Comparison of ENCODE assay signal across 24 cellular contexts in genomic region chr5:79503794-79504495, GRCh38. TPM values are rescaled to one million over a fixed set of nuclear protein-coding genes. Genes with fewer than 3 reads are reported as not detected.
DNase-seq lines count a peak whose midpoint lies in the region; ATAC-seq, FAIRE-seq and TF ChIP-seq lines count a peak whose summit lies in the region.
"Had no signal": no experiment of that assay in that cellular context is flagged by ENCODE, and none has a peak within 500 bp of the region (broad histone marks: within the 10 kb centered on the region; RNA-seq: fewer than 3 reads in every experiment).

No MANE protein-coding gene starts in this region.

- POLR2A ChIA-PET in HepG2 (lab: Yijun Ruan, JAX): interaction anchor here (1.0 to 1.7 kb wide), 2 partner anchors 10 to 22 kb away, joined by 3 to 10 read pairs; partner anchors contain the start of gene HOMER1

- 0 out of 5 replicates have a peak, but pooled peaks cover 0 to 4% of the 10 kb centered on the region in 2 experiments for H3K36me3 ChIP-seq in HepG2 (replicated peaks in 1 of 2; ENCODE audit: control insufficient read depth in 1 of 2, insufficient read depth in 2 of 2, low read length in 2 of 2)
- H3K36me3 ChIP-seq in right lobe of liver: no peaks in the 10 kb centered on the region
- H3K36me3 ChIP-seq in SK-N-MC (ENCODE audit: insufficient read depth, low read length): no peaks in the 10 kb centered on the region
- no peaks in the 10 kb centered on the region for H3K36me3 ChIP-seq in small intestine (ENCODE audit: control insufficient read depth in 2 of 2, insufficient read depth in 2 of 2, low read length in 2 of 2)
- H3K36me3 ChIP-seq: prostate gland, SJCRH30 had no signal

- H3K4me3 Mint-ChIP-seq in activated T-helper 1 cell treated with anti-CD3 and anti-CD28 coated beads, Interleukin-12 subunit alpha, Interleukin-12 subunit beta, Interleukin-2, Interleukin-4 antibody, amounts not matched to agents 30 ng/mL and 10 ng/mL and 1 ng/mL, durations not matched to agents 14 hours and 24 hours and 36 hours: no peak overlapping the region
- no peak overlapping the region for H3K4me3 Mint-ChIP-seq in endothelial cell (ENCODE audit: unreplicated experiment)
- H3K4me3 Mint-ChIP-seq: activated B cell treated with CpG ODN at 0.5 μM for 24 hours; activated T-cell treated with anti-CD3 and anti-CD28 coated beads, Interleukin-2, amount 50 U/mL, for 72 hours; CD4-positive, alpha-beta T cell; HFFc6 had no signal

- peaks cover 77% of the 10 kb centered on the region for H3K79me2 ChIP-seq in HepG2 (ENCODE audit: insufficient read depth, low read length)

- H3K9me3 Mint-ChIP-seq in activated T-helper 1 cell treated with anti-CD3 and anti-CD28 coated beads, Interleukin-12 subunit alpha, Interleukin-12 subunit beta, Interleukin-2, Interleukin-4 antibody, amounts not matched to agents 30 ng/mL and 10 ng/mL and 1 ng/mL, durations not matched to agents 14 hours and 24 hours and 36 hours: no peaks in the 10 kb centered on the region
- no peaks in the 10 kb centered on the region for H3K9me3 Mint-ChIP-seq in endothelial cell (ENCODE audit: unreplicated experiment)
- H3K9me3 Mint-ChIP-seq: activated B cell treated with CpG ODN at 0.5 μM for 24 hours; activated naive CD4-positive, alpha-beta T cell treated with anti-CD3 and anti-CD28 coated beads, Interleukin-2, amount 50 U/mL, for 72 hours; activated T-cell treated with anti-CD3 and anti-CD28 coated beads, Interleukin-2, amount 50 U/mL, for 72 hours; CD4-positive, alpha-beta T cell; HFFc6 had no signal

- intact Hi-C loops in HepG2 (cut with micrococcal nuclease; ENCODE audit: unreplicated experiment): no loop called here
- intact Hi-C loops in right lobe of liver (cut with DNase I): no loop called here
- intact Hi-C loops in activated T-helper 1 cell treated with anti-CD3 and anti-CD28 coated beads, Interleukin-12 subunit alpha, Interleukin-12 subunit beta, Interleukin-2, Interleukin-4 antibody, amounts not matched to agents 30 ng/mL and 10 ng/mL and 1 ng/mL, durations not matched to agents 14 hours and 24 hours and 36 hours (cut with micrococcal nuclease): no loop called here

- H4K20me1 ChIP-seq in HepG2 (ENCODE audit: insufficient read depth, low read length): peaks cover 9% of the 10 kb centered on the region

- TF ChIP-seq POLR2A in HepG2 (IDR thresholded peaks at IDR 0.05; ENCODE audit: insufficient read depth in 1 of 2, low read depth in 2 of 2, low read length in 2 of 2): no peak
- TF ChIP-seq POLR2A in right lobe of liver (IDR thresholded peaks at IDR 0.05): no peak

- H3K27ac ChIP-seq in HepG2 (ENCODE audit: extremely low read length, insufficient read depth, low read length) (no peak overlapping the region), right lobe of liver (no peak overlapping the region), SK-N-MC (peak overlapping the region; percentile 46; the same call in 1 of the 2 replicates), small intestine (ENCODE audit: low read depth in 1 of 2, low read length in 1 of 2) (no peak overlapping the region)
- H3K27ac ChIP-seq: HL-60, prostate gland, SJCRH30 had no signal

- peaks cover 3% of the 10 kb centered on the region for H3K27me3 Mint-ChIP-seq in activated T-helper 1 cell treated with anti-CD3 and anti-CD28 coated beads, Interleukin-12 subunit alpha, Interleukin-12 subunit beta, Interleukin-2, Interleukin-4 antibody, amounts not matched to agents 30 ng/mL and 10 ng/mL and 1 ng/mL, durations not matched to agents 14 hours and 24 hours and 36 hours (ENCODE audit: insufficient read depth)
- peaks cover 4% of the 10 kb centered on the region for H3K27me3 Mint-ChIP-seq in endothelial cell (ENCODE audit: unreplicated experiment)

- CTCF ChIA-PET in HepG2 (lab: Yijun Ruan, JAX; ENCODE audit: low intra/inter-chr PET ratio, low total read pairs): no interaction called here

- TF ChIP-seq RAD21 in HepG2 (CRISPR knock-in tag; IDR thresholded peaks at IDR 0.05): no peak

- H3K4me1 ChIP-seq in HepG2 (ENCODE audit: insufficient read depth, low read length) (peaks cover 45% of the 10 kb centered on the region), right lobe of liver (no peaks in the 10 kb centered on the region), small intestine (ENCODE audit: control insufficient read depth in 2 of 2, insufficient read depth in 1 of 2, low read depth in 1 of 2, low read length in 1 of 2) (no peaks in the 10 kb centered on the region)
- H3K4me1 ChIP-seq: prostate gland had no signal

- H3K27ac Mint-ChIP-seq in activated T-helper 1 cell treated with anti-CD3 and anti-CD28 coated beads, Interleukin-12 subunit alpha, Interleukin-12 subunit beta, Interleukin-2, Interleukin-4 antibody, amounts not matched to agents 30 ng/mL and 10 ng/mL and 1 ng/mL, durations not matched to agents 14 hours and 24 hours and 36 hours: no peak overlapping the region
- H3K27ac Mint-ChIP-seq in endothelial cell (ENCODE audit: unreplicated experiment): no peak overlapping the region
- H3K27ac Mint-ChIP-seq: activated B cell treated with CpG ODN at 0.5 μM for 24 hours; activated naive CD4-positive, alpha-beta T cell treated with anti-CD3 and anti-CD28 coated beads, Interleukin-2, amount 50 U/mL, for 72 hours; activated T-cell treated with anti-CD3 and anti-CD28 coated beads, Interleukin-2, amount 50 U/mL, for 72 hours; CD4-positive, alpha-beta T cell; HFFc6 had no signal

- H3K36me3 Mint-ChIP-seq in activated T-helper 1 cell treated with anti-CD3 and anti-CD28 coated beads, Interleukin-12 subunit alpha, Interleukin-12 subunit beta, Interleukin-2, Interleukin-4 antibody, amounts not matched to agents 30 ng/mL and 10 ng/mL and 1 ng/mL, durations not matched to agents 14 hours and 24 hours and 36 hours (ENCODE audit: low read depth): peaks cover 2% of the 10 kb centered on the region
- no peaks in the 10 kb centered on the region for H3K36me3 Mint-ChIP-seq in endothelial cell (ENCODE audit: low read depth, unreplicated experiment)

- WGBS in HepG2 (ENCODE audit: low lambda C conversion rate): 83% methylated on average over 3 of the region's 3 CpGs
- WGBS in right lobe of liver (ENCODE audit: insufficient coverage, low coverage, low lambda C conversion rate, missing lambda C conversion rate): 66% methylated on average over 3 of the region's 3 CpGs
- WGBS in small intestine, 3 donors: 64 to 85% (median 76%) methylated on average over 3 of the region's 3 CpGs

- H3K4me3 ChIP-seq in HepG2 (replicated peaks in 1 of 3; ENCODE audit: insufficient read depth in 1 of 3, low read depth in 2 of 3, low read length in 3 of 3) (no peak overlapping the region), right lobe of liver (no peak overlapping the region), SK-N-MC (no peak overlapping the region), fibroblast of mammary gland (ENCODE audit: control insufficient read depth, low read depth, low read length) (no peak overlapping the region), small intestine (ENCODE audit: low read depth in 1 of 2, low read length in 2 of 2) (no peak overlapping the region)
- H3K4me3 ChIP-seq: mucosa of descending colon, prostate gland, SJCRH30 had no signal

- H3K9me3 ChIP-seq in HepG2 (ENCODE audit: low read length) (no peaks in the 10 kb centered on the region), right lobe of liver (no peaks in the 10 kb centered on the region), SK-N-MC (ENCODE audit: low read depth, low read length) (no peaks in the 10 kb centered on the region), small intestine (ENCODE audit: control insufficient read depth, low read depth) (no peaks in the 10 kb centered on the region)
- H3K9me3 ChIP-seq: mucosa of descending colon, prostate gland, SJCRH30 had no signal

- BruUV-seq in HepG2 (replicated peaks; lab: Mats Ljungman, UMichigan): no TSS peak

- TF ChIP-seq CTCF in HepG2 (CRISPR knock-in tag; IDR thresholded peaks at IDR 0.05): no peak
- TF ChIP-seq CTCF in right lobe of liver (IDR thresholded peaks at IDR 0.05): no peak
- no peak for TF ChIP-seq CTCF in fibroblast of mammary gland (conservative IDR thresholded peaks at IDR 0.05; ENCODE audit: control insufficient read depth, insufficient read depth, low read depth, low read length)
- TF ChIP-seq CTCF in endothelial cell (IDR thresholded peaks at IDR 0.05; ENCODE audit: unreplicated experiment): no peak
- TF ChIP-seq CTCF in GM20000 (IDR thresholded peaks at IDR 0.05; ENCODE audit: extremely low read depth, missing control alignments): no peak

- no peak for DNase-seq in HepG2 (ENCODE audit: low spot score)
- DNase-seq in right lobe of liver: no peak
- no peak for DNase-seq in SK-N-MC (ENCODE audit: low read depth, low spot score)
- peak; percentile 34 for DNase-seq in fibroblast of mammary gland (ENCODE audit: low read depth)
- DNase-seq in activated T-helper 1 cell treated with anti-CD3 and anti-CD28 coated beads, Interleukin-12 subunit alpha, Interleukin-12 subunit beta, Interleukin-2, Interleukin-4 antibody, amounts not matched to agents 30 ng/mL and 10 ng/mL and 1 ng/mL, durations not matched to agents 14 hours and 24 hours and 36 hours (ENCODE audit: low spot score): no peak
- no peak for DNase-seq in small intestine
- DNase-seq in endothelial cell (ENCODE audit: low spot score): no peak
- DNase-seq in GM20000 (ENCODE audit: low spot score): no peak
- DNase-seq: activated B cell treated with CpG ODN at 0.5 μM for 24 hours; activated T-cell treated with anti-CD3 and anti-CD28 coated beads, Interleukin-2, amount 50 U/mL, for 72 hours; CD4-positive, alpha-beta T cell; HFFc6; KBM-7; mucosa of descending colon; NCI-H1105; NCI-H69; SJCRH30; substantia nigra; T-helper 2 cell had no signal

- TF ChIP-seq EP300 in HepG2 (IDR thresholded peaks at IDR 0.05; ENCODE audit: low read depth in 2 of 2, low read length in 2 of 2) (peak in 1 of 2 experiments; percentile 36; a peak in 1 of 4 replicates), HepG2 (CRISPR knock-in tag; IDR thresholded peaks at IDR 0.05; ENCODE audit: borderline replicate concordance) (no peak)

- FAIRE-seq in HepG2 (lab: Jason Lieb, UNC): no peak
- no peak for FAIRE-seq in small intestine (lab: Jason Lieb, UNC)
- FAIRE-seq: colon had no signal

- no peak for ATAC-seq in HepG2
- no peak for ATAC-seq in right lobe of liver
- ATAC-seq: activated naive CD4-positive, alpha-beta T cell treated with anti-CD3 and anti-CD28 coated beads, Interleukin-2, amount 50 U/mL, for 72 hours; activated T-cell treated with anti-CD3 and anti-CD28 coated beads, Interleukin-2, amount 50 U/mL, for 72 hours; left lobe of liver; mucosa of descending colon had no signal

- in situ Hi-C loops in HepG2 (cut with HindIII; ENCODE audit: extremely low pct_ligation_motif_present, low pct_unique_long_range_greater_than_20kb): no loop called here

- no peaks in the 10 kb centered on the region for H3K27me3 ChIP-seq in HepG2 (ENCODE audit: control insufficient read depth in 1 of 2, insufficient read depth in 2 of 2, low read length in 2 of 2)
- no peaks in the 10 kb centered on the region for H3K27me3 ChIP-seq in right lobe of liver
- no peaks in the 10 kb centered on the region for H3K27me3 ChIP-seq in small intestine (ENCODE audit: control insufficient read depth in 2 of 2, insufficient read depth in 2 of 2, low read length in 2 of 2)
- H3K27me3 ChIP-seq: SJCRH30 had no signal

- H3K9ac ChIP-seq in HepG2 (ENCODE audit: insufficient read depth, low read depth, low read length) (no peak overlapping the region), SK-N-MC (ENCODE audit: insufficient read length) (no peak overlapping the region)

- no peak overlapping the region for H3K4me2 ChIP-seq in HepG2 (ENCODE audit: low read depth, low read length)

- H2AFZ ChIP-seq in HepG2 (ENCODE audit: low read length): no peak overlapping the region

- peaks cover 24% of the 10 kb centered on the region for H3K4me1 Mint-ChIP-seq in activated T-helper 1 cell treated with anti-CD3 and anti-CD28 coated beads, Interleukin-12 subunit alpha, Interleukin-12 subunit beta, Interleukin-2, Interleukin-4 antibody, amounts not matched to agents 30 ng/mL and 10 ng/mL and 1 ng/mL, durations not matched to agents 14 hours and 24 hours and 36 hours (ENCODE audit: low read depth)
- H3K4me1 Mint-ChIP-seq in endothelial cell (ENCODE audit: unreplicated experiment): peaks cover 19% of the 10 kb centered on the region
- H3K4me1 Mint-ChIP-seq: activated B cell treated with CpG ODN at 0.5 μM for 24 hours had no signal

RNA-seq across cellular contexts. Expression of gene HOMER1, which starts 10.0 kb away (rescaled TPM):
- 24.8 and 31.4 TPM in 2 replicates for total RNA-seq in HepG2 (2016; rRNA removed; fragmentation: Illumina TruSeq; extraction: Trizol)
- total RNA-seq in HepG2 (2016; cell fraction: cytosol; rRNA removed; fragmentation: Illumina TruSeq; extraction: Trizol; ENCODE audit: low read depth): 63.5 and 72.4 TPM in 2 replicates
- total RNA-seq in HepG2 (2016; cell fraction: insoluble cytoplasmic fraction; rRNA removed; fragmentation: Illumina TruSeq; extraction: Trizol): 23.8 and 29.0 TPM in 2 replicates
- 36.4 and 39.5 TPM in 2 replicates for total RNA-seq in HepG2 (2016; cell fraction: membrane; rRNA removed; fragmentation: Illumina TruSeq; extraction: Trizol)
- total RNA-seq in HepG2 (2016; cell fraction: nucleus; rRNA removed; fragmentation: Illumina TruSeq; extraction: Trizol): 18.7 and 22.3 TPM in 2 replicates
- polyA plus RNA-seq in HepG2 (2011; rRNA removed): 4.3 and 5.3 TPM in 2 replicates
- 2.2 and 3.4 TPM in 2 replicates for polyA plus RNA-seq in HepG2 (2011; cell fraction: cytosol; rRNA removed)
- 2.8 and 4.3 TPM in 2 replicates for polyA plus RNA-seq in HepG2 (2011; cell fraction: nucleus; rRNA removed)
- polyA plus RNA-seq in HepG2 (2012): 11.3 and 15.0 TPM in 2 replicates
- 1.2 and 1.7 TPM in 2 replicates for polyA plus RNA-seq in HepG2 (2016; cell fraction: cytosol; fragmentation: Illumina TruSeq; extraction: Trizol; ENCODE audit: low read depth)
- polyA plus RNA-seq in HepG2 (2016; cell fraction: insoluble cytoplasmic fraction; fragmentation: Illumina TruSeq; extraction: Trizol; ENCODE audit: low read depth): 15.2 and 16.0 TPM in 2 replicates
- 7.1 and 7.5 TPM in 2 replicates for polyA plus RNA-seq in HepG2 (2016; cell fraction: membrane; fragmentation: Illumina TruSeq; extraction: Trizol; ENCODE audit: low read depth)
- 11.2 and 12.4 TPM in 2 replicates for polyA plus RNA-seq in HepG2 (2016; cell fraction: nucleus; fragmentation: Illumina TruSeq; extraction: Trizol; ENCODE audit: insufficient read depth, low read depth)
- 1.1 and 6.4 TPM in 2 replicates for polyA minus RNA-seq in HepG2 (2011; rRNA and poly(A)+ RNA removed; ENCODE audit: low replicate concordance)
- polyA minus RNA-seq in HepG2 (2011; cell fraction: cytosol; rRNA and poly(A)+ RNA removed): 20.0 and 24.9 TPM in 2 replicates
- polyA minus RNA-seq in HepG2 (2011; cell fraction: nucleus; rRNA and poly(A)+ RNA removed): 44.4 and 53.0 TPM in 2 replicates
- 1 to 10 TPM in 4 of 6 experiments, under 1 TPM in 2; 0.26 to 1.7 (median 1.2) TPM for total RNA-seq in right lobe of liver
- 11.8 and 15.1 TPM in 2 replicates for total RNA-seq in activated T-helper 1 cell treated with anti-CD3 and anti-CD28 coated beads, Interleukin-12 subunit alpha, Interleukin-12 subunit beta, Interleukin-2, Interleukin-4 antibody, amounts not matched to agents 30 ng/mL and 10 ng/mL and 1 ng/mL, durations not matched to agents 14 hours and 24 hours and 36 hours
- polyA plus RNA-seq in small intestine: under 1 TPM in 2 of 3 donors, not detected in 1; 0.27 to 0.39 TPM
- 16.7 TPM for total RNA-seq in endothelial cell (ENCODE audit: unreplicated experiment)
